ENCODE assay signal across 16 cellular contexts in the genomic region with DNA sequence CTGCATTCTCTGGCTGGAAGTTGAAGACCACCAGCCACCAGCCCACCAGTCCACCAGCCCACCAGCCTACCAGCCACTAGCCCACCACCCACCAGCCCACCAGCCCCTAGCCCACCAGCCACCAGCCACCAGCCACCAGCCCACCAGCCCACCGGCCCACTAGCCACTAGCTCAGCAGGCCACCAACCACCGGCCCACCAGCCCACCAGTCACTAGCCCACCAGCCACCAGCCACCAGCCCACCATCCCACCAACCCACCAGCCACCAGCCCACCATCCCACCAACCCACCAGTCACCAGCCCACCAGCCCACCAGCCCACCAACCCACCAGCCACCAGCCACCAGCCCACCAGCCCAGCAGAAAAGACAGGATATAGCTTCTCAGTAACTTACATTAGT.
"Had no signal": no experiment of that assay in that cellular context is flagged by ENCODE, and none has a peak within 500 bp of the region (broad histone marks: within the 10 kb centered on the region; RNA-seq: fewer than 3 reads in every experiment).

No MANE protein-coding gene starts in this region.

- H3K4me3 Mint-ChIP-seq: activated CD4-positive, alpha-beta memory T cell treated with anti-CD3 and anti-CD28 coated beads, Interleukin-2, amount 10 ng/mL, durations not matched to agents 7 days and 5 days; activated naive CD4-positive, alpha-beta T cell treated with anti-CD3 and anti-CD28 coated beads, Interleukin-2, amount 50 U/mL, for 24 hours; central memory CD8-positive, alpha-beta T cell had no signal

- DNase-seq: activated CD4-positive, alpha-beta memory T cell treated with anti-CD3 and anti-CD28 coated beads, Interleukin-2, amount 10 ng/mL, durations not matched to agents 7 days and 5 days; activated CD4-positive, alpha-beta T cell treated with anti-CD3 and anti-CD28 coated beads, Interleukin-2, amount 10 ng/mL, durations not matched to agents 24 days and 14 days; activated T-cell treated with anti-CD3 and anti-CD28 coated beads, Interleukin-2, amount 50 U/mL, for 24 hours; anterior cingulate cortex; effector CD8-positive, alpha-beta T cell; kidney glomerular epithelial cell; mesendoderm; stimulated activated CD4-positive, alpha-beta T cell treated with anti-CD3 and anti-CD28 coated beads, Interleukin-4, amount 100 ng/mL, for 24 hours; T-helper 9 cell had no signal

- H3K4me1 Mint-ChIP-seq: activated naive CD4-positive, alpha-beta T cell treated with anti-CD3 and anti-CD28 coated beads, Interleukin-2, amount 50 U/mL, for 24 hours; central memory CD8-positive, alpha-beta T cell had no signal

- H3K36me3 Mint-ChIP-seq: activated naive CD4-positive, alpha-beta T cell treated with anti-CD3 and anti-CD28 coated beads, Interleukin-2, amount 50 U/mL, for 24 hours; natural killer cell treated with Interleukin-12 subunit alpha and Interleukin-12 subunit beta and Interleukin-15 and Interleukin-18, amount 100 ng/mL, for 72 hours; stimulated activated effector memory CD8-positive, alpha-beta T cell treated with anti-CD3 and anti-CD28 coated beads, Interleukin-12 subunit alpha, Interleukin-12 subunit beta, amount 100 ng/mL, for 72 hours had no signal

- H3K27me3 Mint-ChIP-seq: activated CD4-positive, alpha-beta memory T cell treated with anti-CD3 and anti-CD28 coated beads, Interleukin-2, amount 10 ng/mL, durations not matched to agents 7 days and 5 days; activated CD4-positive, alpha-beta T cell treated with anti-CD3 and anti-CD28 coated beads, Interleukin-2, amount 10 ng/mL, durations not matched to agents 24 days and 14 days; activated naive CD4-positive, alpha-beta T cell treated with anti-CD3 and anti-CD28 coated beads, Interleukin-2, amount 50 U/mL, for 24 hours had no signal

- H3K9me3 Mint-ChIP-seq: activated CD4-positive, alpha-beta memory T cell treated with anti-CD3 and anti-CD28 coated beads, Interleukin-2, amount 10 ng/mL, durations not matched to agents 7 days and 5 days; activated CD4-positive, alpha-beta T cell treated with anti-CD3 and anti-CD28 coated beads, Interleukin-2, amount 10 ng/mL, durations not matched to agents 24 days and 14 days; activated naive CD4-positive, alpha-beta T cell treated with anti-CD3 and anti-CD28 coated beads, Interleukin-2, amount 50 U/mL, for 24 hours; activated T-cell treated with anti-CD3 and anti-CD28 coated beads, Interleukin-2, amount 50 U/mL, for 24 hours; central memory CD8-positive, alpha-beta T cell; natural killer cell treated with Interleukin-12 subunit alpha and Interleukin-12 subunit beta and Interleukin-15 and Interleukin-18, amount 100 ng/mL, for 72 hours; stimulated activated effector memory CD8-positive, alpha-beta T cell treated with anti-CD3 and anti-CD28 coated beads, Interleukin-12 subunit alpha, Interleukin-12 subunit beta, amount 100 ng/mL, for 72 hours had no signal

- ATAC-seq: activated CD4-positive, CD25-positive, alpha-beta regulatory T cell treated with anti-CD3 and anti-CD28 coated beads, Interleukin-2, amount 50 U/mL, for 24 hours; left lobe of liver; sciatic nerve had no signal

- H3K27ac Mint-ChIP-seq: activated CD4-positive, alpha-beta memory T cell treated with anti-CD3 and anti-CD28 coated beads, Interleukin-2, amount 10 ng/mL, durations not matched to agents 7 days and 5 days; activated naive CD4-positive, alpha-beta T cell treated with anti-CD3 and anti-CD28 coated beads, Interleukin-2, amount 50 U/mL, for 24 hours; natural killer cell treated with Interleukin-12 subunit alpha and Interleukin-12 subunit beta and Interleukin-15 and Interleukin-18, amount 100 ng/mL, for 72 hours; stimulated activated effector memory CD8-positive, alpha-beta T cell treated with anti-CD3 and anti-CD28 coated beads, Interleukin-12 subunit alpha, Interleukin-12 subunit beta, amount 100 ng/mL, for 72 hours had no signal
